In the genomic region with DNA sequence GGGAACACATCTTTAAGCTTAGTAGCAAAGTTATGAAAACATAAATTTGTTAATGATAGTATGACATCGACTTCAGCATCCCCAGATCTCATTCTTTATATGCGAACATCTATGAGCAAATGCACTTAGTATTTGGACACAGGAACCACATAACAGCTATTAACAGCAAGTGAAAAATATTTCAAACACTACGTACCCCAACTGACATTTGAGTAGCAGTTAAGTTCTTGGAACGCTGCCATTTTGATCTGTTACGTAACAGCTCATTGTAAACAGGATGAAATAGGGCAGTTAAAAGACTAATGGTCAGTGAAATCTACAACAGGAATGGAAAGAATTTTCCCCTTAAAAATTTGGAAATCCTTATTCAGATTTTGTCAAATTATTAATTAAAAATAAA, we compare ENCODE assay signal across 8 cellular contexts.
DNase-seq lines count a peak whose midpoint lies in the region; TF ChIP-seq lines count a peak whose summit lies in the region.
"Had no signal": no experiment of that assay in that cellular context is flagged by ENCODE, and none has a peak within 500 bp of the region (broad histone marks: within the 10 kb centered on the region; RNA-seq: fewer than 3 reads in every experiment).

No MANE protein-coding gene starts in this region.

- H3F3A ChIP-seq in PC-9 (ENCODE audit: insufficient read depth, low read depth), result no peaks in the 10 kb centered on the region

- H3K36me3 ChIP-seq in PC-9 (ENCODE audit: low read depth), result no peaks in the 10 kb centered on the region

- peak; percentile 36 for DNase-seq in HK-2 (ENCODE audit: unreplicated experiment)
- DNase-seq in PC-9, result peak; percentile 49 to 77
- peak; percentile 95 to 96 for DNase-seq in foreskin fibroblast
- DNase-seq in stromal cell of bone marrow (ENCODE audit: low read depth), result peak; percentile 75
- no peak for DNase-seq in central memory CD4-positive, alpha-beta T cell
- no peak for DNase-seq in RKO (ENCODE audit: low spot score)
- DNase-seq in NCI-H1048 (lab: John Stamatoyannopoulos, UW), result no peak
- DNase-seq: cerebellar nuclear complex had no signal

- H4K20me1 ChIP-seq in PC-9 (ENCODE audit: insufficient read depth), result no peaks in the 10 kb centered on the region

- no peak overlapping the region for H3K27ac ChIP-seq in PC-9

- no peak overlapping the region for H2AFZ ChIP-seq in PC-9

- no peak for TF ChIP-seq CTCF in PC-9 (conservative IDR thresholded peaks at IDR 0.05)
- no peak for TF ChIP-seq CTCF in foreskin fibroblast (IDR thresholded peaks at IDR 0.05; ENCODE audit: low read depth, low read length)

- no peaks in the 10 kb centered on the region for H3K79me2 ChIP-seq in PC-9 (ENCODE audit: low read depth)

- peaks cover 14% of the 10 kb centered on the region for H3K4me1 ChIP-seq in PC-9 (replicated peaks; ENCODE audit: insufficient read depth)

- H3K27me3 ChIP-seq in PC-9 (ENCODE audit: insufficient read depth, low read depth), result no peaks in the 10 kb centered on the region

- no peaks in the 10 kb centered on the region for H3K9me3 ChIP-seq in PC-9 (ENCODE audit: insufficient read depth, low read depth)

- CTCF ChIA-PET in PC-9 (lab: Charles Lee), result interaction anchor here (0.6 kb wide), 1 partner anchor 97 kb away, joined by 5 read pairs; no protein-coding TSS in a partner anchor

- no TSS peak for BruUV-seq in PC-9 (replicated peaks; lab: Mats Ljungman, UMichigan)

- H3K4me3 ChIP-seq in PC-9 (no peak overlapping the region), foreskin fibroblast (ENCODE audit: low read depth in 1 of 2, low read length in 2 of 2) (no peak overlapping the region)

- H3K4me2 ChIP-seq in PC-9, result 0 out of 2 replicates have a peak overlapping the region, but pooled peaks have one; percentile 2

- POLR2A ChIA-PET in PC-9 (lab: Charles Lee; ENCODE audit: unreplicated experiment), result interaction anchor here (0.6 kb wide), 2 partner anchors 291 to 380 kb away, joined by 4 to 5 read pairs; no protein-coding TSS in a partner anchor

- H3K9me2 ChIP-seq in PC-9 (ENCODE audit: insufficient read depth), result no peaks in the 10 kb centered on the region

- intact Hi-C loops in PC-9 (cut with micrococcal nuclease; ENCODE audit: unreplicated experiment), result no loop called here

Comparison
In these comparisons a context has a peak if more than half of its experiments do, and no peak if none do; other contexts are left out.
1. DNase-seq: peak in HK-2 (single experiment), PC-9 (2 of 2), foreskin fibroblast (2 of 2) and stromal cell of bone marrow (single experiment); none in central memory CD4-positive, alpha-beta T cell (single experiment), RKO (single experiment) and NCI-H1048 (single experiment).